ENCODE assay signal across 8 cellular contexts in genomic region chr17:16652847-16653366, GRCh38. TPM values are rescaled to one million over a fixed set of nuclear protein-coding genes. Genes with fewer than 3 reads are reported as not detected.
A peak's percentile ranks its signal among the peaks of the same experiment; 100 is the strongest.
DNase-seq lines count a peak whose midpoint lies in the region; ATAC-seq lines count a peak whose summit lies in the region.

No MANE protein-coding gene starts in this region.

- peaks cover 0 to 7% of the 10 kb centered on the region in 2 donors for H3K27me3 Mint-ChIP-seq in effector memory CD8-positive, alpha-beta T cell

- ATAC-seq in effector memory CD8-positive, alpha-beta T cell (replicated peaks) = no peak
- no peak for ATAC-seq in GM21723 (IDR thresholded peaks at IDR 0.05; ENCODE audit: unreplicated experiment)

- no peaks in the 10 kb centered on the region for H3K36me3 ChIP-seq in NT2/D1 (ENCODE audit: insufficient read depth, insufficient read length, low read length)

- H3K27me3 ChIP-seq in NT2/D1 (ENCODE audit: insufficient read depth, insufficient read length) = no peaks in the 10 kb centered on the region

- no peaks in the 10 kb centered on the region for H3K36me3 Mint-ChIP-seq in effector memory CD8-positive, alpha-beta T cell (ENCODE audit: insufficient read depth)

- DNase-seq in NOMO-1 treated with DMSO at 0.1 percent for 48 hours (lab: John Stamatoyannopoulos, UW; ENCODE audit: unreplicated experiment) (peak; percentile 34), NOMO-1 treated with dmso at 0.1 percent for 144 hours (lab: John Stamatoyannopoulos, UW; ENCODE audit: unreplicated experiment) (no peak), NT2/D1 (ENCODE audit: low read depth, low spot score) (no peak), myocyte (ENCODE audit: low read depth) (peak; percentile 17), middle frontal gyrus (ENCODE audit: extremely low spot score, low spot score) (no peak), NCI-H82 treated with DMSO at 0.1 percent for 48 hours (lab: John Stamatoyannopoulos, UW; ENCODE audit: unreplicated experiment) (no peak)
- no peak for DNase-seq in effector memory CD8-positive, alpha-beta T cell

- peak overlapping the region; percentile 88 to 90 for H3K4me3 Mint-ChIP-seq in effector memory CD8-positive, alpha-beta T cell

- peak overlapping the region; percentile 69 to 84 for H3K27ac Mint-ChIP-seq in effector memory CD8-positive, alpha-beta T cell

- H3K9me3 Mint-ChIP-seq in effector memory CD8-positive, alpha-beta T cell = no peaks in the 10 kb centered on the region

- peak overlapping the region; percentile 82 for H3K9ac ChIP-seq in NT2/D1 (ENCODE audit: insufficient read length, low read depth)

- H3K4me1 ChIP-seq in NT2/D1 (ENCODE audit: insufficient read depth, insufficient read length) = no peaks in the 10 kb centered on the region

- H3K4me3 ChIP-seq in NT2/D1 (ENCODE audit: insufficient read length, low read depth) = peak overlapping the region; percentile 63

- peaks cover 12 to 18% of the 10 kb centered on the region in 2 donors for H3K4me1 Mint-ChIP-seq in effector memory CD8-positive, alpha-beta T cell (ENCODE audit: low read depth in 2 of 2)

- H3K9me3 ChIP-seq in NT2/D1 (ENCODE audit: insufficient read depth, low read length) = peaks cover 17% of the 10 kb centered on the region

RNA-seq across cellular contexts. Expression of gene ZNF624, which starts 0.7 kb away (rescaled TPM):
- 5.2 and 7.4 TPM in 2 replicates for total RNA-seq in myocyte
- 1.5 TPM for polyA plus RNA-seq in myocyte (2012)

RNA-seq across cellular contexts. Expression of gene CCDC144A, which starts 37.1 kb away (rescaled TPM):
- total RNA-seq in myocyte = 8.8 and 9.1 TPM in 2 replicates
- 2.6 TPM for polyA plus RNA-seq in myocyte (2012)

Comparison
In these comparisons a context has a peak if more than half of its experiments do, and no peak if none do; other contexts are left out.
1. DNase-seq: peak in NOMO-1 treated with DMSO at 0.1 percent for 48 hours (single experiment) and myocyte (single experiment); none in NOMO-1 treated with dmso at 0.1 percent for 144 hours (single experiment), NT2/D1 (single experiment), effector memory CD8-positive, alpha-beta T cell (0 of 3), middle frontal gyrus (single experiment) and NCI-H82 treated with DMSO at 0.1 percent for 48 hours (single experiment).